In genomic region chr9:98328770-98329169, GRCh38 we compare ENCODE assay signal across 21 cellular contexts.
"Had no signal": no experiment of that assay in that cellular context is flagged by ENCODE, and none has a peak within 500 bp of the region (broad histone marks: within the 10 kb centered on the region; RNA-seq: fewer than 3 reads in every experiment).

No MANE protein-coding gene starts in this region.

- DNase-seq: activated CD4-positive, alpha-beta memory T cell treated with anti-CD3 and anti-CD28 coated beads for 36 hours; activated CD4-positive, alpha-beta T cell treated with anti-CD3 and anti-CD28 coated beads, Interleukin-2, amount 10 ng/mL, durations not matched to agents 7 days and 5 days; activated CD4-positive, CD25-positive, alpha-beta regulatory T cell; activated effector memory CD4-positive, alpha-beta T cell treated with Interleukin-2 at 50 U/mL for 16 hours; activated naive CD4-positive, alpha-beta T cell; activated T-cell treated with anti-CD3 and anti-CD28 coated beads, Interleukin-2, amount 50 U/mL, for 24 hours; aorta; Kasumi-1; NCI-H1048; NCI-H146; NCI-H187 treated with DMSO at 0.1 percent for 48 hours; NCI-H2081 treated with DMSO at 0.1 percent for 48 hours; NCI-H446; NCI-H524; SHP77 treated with DMSO at 0.1 percent for 48 hours; T-helper 17 cell; T-helper 9 cell had no signal

- ATAC-seq: PC-3, T-helper 17 cell had no signal

- FAIRE-seq: bronchial epithelial cell, RCC 7860, TTC549 had no signal
